34 cellular contexts compared by ENCODE assay signal in the genomic region with DNA sequence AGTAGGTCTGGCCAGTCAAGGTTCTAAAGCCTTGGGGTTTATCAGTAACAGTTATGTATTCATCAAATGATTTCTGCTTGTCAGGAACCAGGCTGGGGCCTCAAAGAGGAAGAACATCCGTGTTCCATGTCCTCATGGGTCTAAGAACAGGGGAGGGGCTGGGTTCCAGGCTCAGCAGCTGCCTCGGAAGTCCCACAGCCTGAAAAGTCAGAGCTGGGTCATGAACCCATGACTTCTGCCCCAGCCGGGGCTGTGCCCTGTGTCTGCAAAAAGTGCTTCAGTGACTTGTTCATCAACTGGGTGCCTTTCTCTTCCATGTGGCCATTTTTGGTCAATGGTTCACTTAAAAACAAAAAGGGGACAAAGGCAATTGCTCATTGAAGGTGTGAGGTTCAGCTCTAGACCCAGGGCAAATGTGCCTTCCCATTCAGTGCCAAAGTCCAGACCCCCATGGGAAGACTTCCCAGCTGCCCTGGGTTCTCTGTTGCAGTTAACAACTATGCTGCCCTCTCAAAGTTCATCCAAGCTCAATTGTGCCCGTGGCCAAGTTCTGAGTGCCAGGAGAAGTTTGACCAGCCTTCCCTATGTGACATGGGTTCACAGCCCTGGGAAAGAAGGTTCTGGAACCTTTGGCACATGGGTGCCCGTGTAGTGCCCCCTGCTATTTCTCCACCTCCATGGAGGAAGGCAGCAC. TPM values are rescaled to one million over a fixed set of nuclear protein-coding genes. Genes with fewer than 3 reads are reported as not detected.
A peak's percentile ranks its signal among the peaks of the same experiment; 100 is the strongest.
DNase-seq lines count a peak whose midpoint lies in the region; ATAC-seq, FAIRE-seq and TF ChIP-seq lines count a peak whose summit lies in the region.
"Had no signal": no experiment of that assay in that cellular context is flagged by ENCODE, and none has a peak within 500 bp of the region (broad histone marks: within the 10 kb centered on the region; RNA-seq: fewer than 3 reads in every experiment).

No MANE protein-coding gene starts in this region.

- H3K9me3 Mint-ChIP-seq in activated naive CD4-positive, alpha-beta T cell treated with anti-CD3 and anti-CD28 coated beads, Interleukin-2, amount 50 U/mL, for 24 hours = no peaks in the 10 kb centered on the region
- H3K9me3 Mint-ChIP-seq in activated naive CD4-positive, alpha-beta T cell treated with anti-CD3 and anti-CD28 coated beads, Interleukin-2, amount 50 U/mL, for 72 hours = no peaks in the 10 kb centered on the region
- H3K9me3 Mint-ChIP-seq in activated T-helper 1 cell treated with anti-CD3 and anti-CD28 coated beads, Interleukin-12 subunit alpha, Interleukin-12 subunit beta, Interleukin-2, Interleukin-4 antibody, amounts not matched to agents 30 ng/mL and 10 ng/mL and 1 ng/mL, durations not matched to agents 14 hours and 24 hours and 36 hours = no peaks in the 10 kb centered on the region
- H3K9me3 Mint-ChIP-seq: T-cell had no signal

- CTCF ChIA-PET in HepG2 (lab: Yijun Ruan, JAX; ENCODE audit: low intra/inter-chr PET ratio, low total read pairs) = no interaction called here

- H3K4me2 ChIP-seq in HepG2 (ENCODE audit: low read depth, low read length) = no peak overlapping the region

- TF ChIP-seq RAD21 in HepG2 (CRISPR knock-in tag; IDR thresholded peaks at IDR 0.05) = no peak

- WGBS in HepG2 (ENCODE audit: low lambda C conversion rate) = 8% methylated on average over 5 of the region's 5 CpGs

- H3K4me3 ChIP-seq in HepG2 (replicated peaks in 1 of 3; ENCODE audit: insufficient read depth in 1 of 3, low read depth in 2 of 3, low read length in 3 of 3) = no peak overlapping the region
- H3K4me3 ChIP-seq: esophagus muscularis mucosa, left ventricle myocardium inferior, Peyer's patch, right atrium auricular region, SJCRH30, spleen, thyroid gland, vagina had no signal

- ATAC-seq in activated naive CD4-positive, alpha-beta T cell treated with anti-CD3 and anti-CD28 coated beads, Interleukin-2, amount 50 U/mL, for 72 hours = no peak
- ATAC-seq in HepG2 = peak; percentile 10; the same call in 1 of the 3 replicates
- ATAC-seq in HG03442 (IDR thresholded peaks at IDR 0.05; ENCODE audit: unreplicated experiment) = no peak
- ATAC-seq: T-cell had no signal

- TF ChIP-seq CTCF in HepG2 (CRISPR knock-in tag; IDR thresholded peaks at IDR 0.05) = no peak

- no TSS peak for BruUV-seq in HepG2 (replicated peaks; lab: Mats Ljungman, UMichigan)

- DNase-seq in activated naive CD4-positive, alpha-beta T cell treated with anti-CD3 and anti-CD28 coated beads, Interleukin-2, amount 50 U/mL, for 72 hours (ENCODE audit: low spot score in 2 of 2) = no peak
- DNase-seq in RPMI8226 (peak; percentile 46), HepG2 (ENCODE audit: low spot score) (no peak), AG08395 (ENCODE audit: low spot score) (no peak)
- no peak for DNase-seq in activated T-helper 1 cell treated with anti-CD3 and anti-CD28 coated beads, Interleukin-12 subunit alpha, Interleukin-12 subunit beta, Interleukin-2, Interleukin-4 antibody, amounts not matched to agents 30 ng/mL and 10 ng/mL and 1 ng/mL, durations not matched to agents 14 hours and 24 hours and 36 hours (ENCODE audit: low spot score)
- DNase-seq: activated CD4-positive, alpha-beta T cell treated with anti-CD3 and anti-CD28 coated beads for 1 hour; activated gamma-delta T cell treated with Interleukin-2 at 50 U/mL for 16 hours; amniotic stem cell; brain microvascular endothelial cell; C1 segment of cervical spinal cord; Caco-2; foreskin fibroblast; islet precursor cell; left ventricle myocardium inferior; mesendoderm; NCI-H146; NCI-H774; Peyer's patch; SJCRH30; spleen; stimulated activated CD4-positive, alpha-beta T cell treated with anti-CD3 and anti-CD28 coated beads, Interleukin-2, amount 100 ng/mL, for 24 hours; stimulated activated CD8-positive, alpha-beta memory T cell treated with anti-CD3 and anti-CD28 coated beads, Interleukin-4, amount 100 ng/mL, for 48 hours; T-cell; thyroid gland had no signal

- peak; percentile 37 for FAIRE-seq in HepG2 (lab: Jason Lieb, UNC)
- FAIRE-seq: endometrium, G401.6, H54 had no signal

- no peaks in the 10 kb centered on the region for H3K9me3 ChIP-seq in HepG2 (ENCODE audit: low read length)
- H3K9me3 ChIP-seq: Caco-2, esophagus muscularis mucosa, left ventricle myocardium inferior, Peyer's patch, right atrium auricular region, SJCRH30, spleen, thyroid gland, vagina had no signal

- TF ChIP-seq POLR2A in HepG2 (IDR thresholded peaks at IDR 0.05; ENCODE audit: insufficient read depth in 1 of 2, low read depth in 2 of 2, low read length in 2 of 2) = no peak

- TF ChIP-seq EP300 in HepG2 (IDR thresholded peaks at IDR 0.05; ENCODE audit: low read depth in 2 of 2, low read length in 2 of 2) (no peak), HepG2 (CRISPR knock-in tag; IDR thresholded peaks at IDR 0.05; ENCODE audit: borderline replicate concordance) (no peak)

- H3K27ac Mint-ChIP-seq in activated naive CD4-positive, alpha-beta T cell treated with anti-CD3 and anti-CD28 coated beads, Interleukin-2, amount 50 U/mL, for 24 hours = peak overlapping the region; percentile 57
- no peak overlapping the region for H3K27ac Mint-ChIP-seq in activated naive CD4-positive, alpha-beta T cell treated with anti-CD3 and anti-CD28 coated beads, Interleukin-2, amount 50 U/mL, for 72 hours
- no peak overlapping the region for H3K27ac Mint-ChIP-seq in activated T-helper 1 cell treated with anti-CD3 and anti-CD28 coated beads, Interleukin-12 subunit alpha, Interleukin-12 subunit beta, Interleukin-2, Interleukin-4 antibody, amounts not matched to agents 30 ng/mL and 10 ng/mL and 1 ng/mL, durations not matched to agents 14 hours and 24 hours and 36 hours

- no peaks in the 10 kb centered on the region for H3K36me3 ChIP-seq in HepG2 (replicated peaks in 1 of 2; ENCODE audit: control insufficient read depth in 1 of 2, insufficient read depth in 2 of 2, low read length in 2 of 2)
- H3K36me3 ChIP-seq: brain microvascular endothelial cell, SJCRH30 had no signal

- H3K4me1 Mint-ChIP-seq in activated naive CD4-positive, alpha-beta T cell treated with anti-CD3 and anti-CD28 coated beads, Interleukin-2, amount 50 U/mL, for 24 hours = peaks cover 70% of the 10 kb centered on the region
- peaks cover 71% of the 10 kb centered on the region for H3K4me1 Mint-ChIP-seq in activated T-helper 1 cell treated with anti-CD3 and anti-CD28 coated beads, Interleukin-12 subunit alpha, Interleukin-12 subunit beta, Interleukin-2, Interleukin-4 antibody, amounts not matched to agents 30 ng/mL and 10 ng/mL and 1 ng/mL, durations not matched to agents 14 hours and 24 hours and 36 hours (ENCODE audit: low read depth)

- intact Hi-C loops in HepG2 (cut with micrococcal nuclease; ENCODE audit: unreplicated experiment) = loop anchor here (2.0 kb wide), 1 partner anchor 48 kb away; no protein-coding TSS in a partner anchor
- intact Hi-C loops in activated T-helper 1 cell treated with anti-CD3 and anti-CD28 coated beads, Interleukin-12 subunit alpha, Interleukin-12 subunit beta, Interleukin-2, Interleukin-4 antibody, amounts not matched to agents 30 ng/mL and 10 ng/mL and 1 ng/mL, durations not matched to agents 14 hours and 24 hours and 36 hours (cut with micrococcal nuclease) = no loop called here

- peaks cover 2 to 38% of the 10 kb centered on the region in 2 experiments; a peak in 3 of 5 replicates for H3K27me3 ChIP-seq in HepG2 (ENCODE audit: control insufficient read depth in 1 of 2, insufficient read depth in 2 of 2, low read length in 2 of 2)
- H3K27me3 ChIP-seq: Peyer's patch, right atrium auricular region, spleen, thyroid gland, vagina had no signal

- H3K79me2 ChIP-seq in HepG2 (ENCODE audit: insufficient read depth, low read length) = no peaks in the 10 kb centered on the region

- no peaks in the 10 kb centered on the region for H4K20me1 ChIP-seq in HepG2 (ENCODE audit: insufficient read depth, low read length)

- in situ Hi-C loops in HepG2 (cut with HindIII; ENCODE audit: extremely low pct_ligation_motif_present, low pct_unique_long_range_greater_than_20kb) = no loop called here

- no peak overlapping the region for H3K4me3 Mint-ChIP-seq in activated naive CD4-positive, alpha-beta T cell treated with anti-CD3 and anti-CD28 coated beads, Interleukin-2, amount 50 U/mL, for 24 hours
- H3K4me3 Mint-ChIP-seq in activated T-helper 1 cell treated with anti-CD3 and anti-CD28 coated beads, Interleukin-12 subunit alpha, Interleukin-12 subunit beta, Interleukin-2, Interleukin-4 antibody, amounts not matched to agents 30 ng/mL and 10 ng/mL and 1 ng/mL, durations not matched to agents 14 hours and 24 hours and 36 hours = no peak overlapping the region
- H3K4me3 Mint-ChIP-seq: T-cell had no signal

- no peak overlapping the region for H2AFZ ChIP-seq in HepG2 (ENCODE audit: low read length)

- no peak overlapping the region for H3K9ac ChIP-seq in HepG2 (ENCODE audit: insufficient read depth, low read depth, low read length)

- POLR2A ChIA-PET in HepG2 (lab: Yijun Ruan, JAX) = no interaction called here

- H3K27me3 Mint-ChIP-seq in activated naive CD4-positive, alpha-beta T cell treated with anti-CD3 and anti-CD28 coated beads, Interleukin-2, amount 50 U/mL, for 24 hours = no peaks in the 10 kb centered on the region
- H3K27me3 Mint-ChIP-seq in activated T-helper 1 cell treated with anti-CD3 and anti-CD28 coated beads, Interleukin-12 subunit alpha, Interleukin-12 subunit beta, Interleukin-2, Interleukin-4 antibody, amounts not matched to agents 30 ng/mL and 10 ng/mL and 1 ng/mL, durations not matched to agents 14 hours and 24 hours and 36 hours (ENCODE audit: insufficient read depth) = no peaks in the 10 kb centered on the region
- H3K27me3 Mint-ChIP-seq: T-cell had no signal

- H3K4me1 ChIP-seq in HepG2 (ENCODE audit: insufficient read depth, low read length) = peaks cover 16% of the 10 kb centered on the region
- H3K4me1 ChIP-seq: Caco-2, vagina had no signal

- H3K27ac ChIP-seq in HepG2 (ENCODE audit: extremely low read length, insufficient read depth, low read length) = no peak overlapping the region
- H3K27ac ChIP-seq: brain microvascular endothelial cell, esophagus muscularis mucosa, HL-60, left ventricle myocardium inferior, Peyer's patch, right atrium auricular region, SJCRH30, thyroid gland, vagina had no signal

- peaks cover 8% of the 10 kb centered on the region for H3K36me3 Mint-ChIP-seq in activated naive CD4-positive, alpha-beta T cell treated with anti-CD3 and anti-CD28 coated beads, Interleukin-2, amount 50 U/mL, for 24 hours
- peaks cover 0 to 10% of the 10 kb centered on the region in 2 donors for H3K36me3 Mint-ChIP-seq in activated naive CD4-positive, alpha-beta T cell treated with anti-CD3 and anti-CD28 coated beads, Interleukin-2, amount 50 U/mL, for 72 hours
- H3K36me3 Mint-ChIP-seq in activated T-helper 1 cell treated with anti-CD3 and anti-CD28 coated beads, Interleukin-12 subunit alpha, Interleukin-12 subunit beta, Interleukin-2, Interleukin-4 antibody, amounts not matched to agents 30 ng/mL and 10 ng/mL and 1 ng/mL, durations not matched to agents 14 hours and 24 hours and 36 hours (ENCODE audit: low read depth) = peaks cover 15% of the 10 kb centered on the region

RNA-seq across cellular contexts. Expression of a gene that starts 18.5 kb away (rescaled TPM):
- 10 to 100 TPM; 15.4 to 21.4 TPM for total RNA-seq in activated naive CD4-positive, alpha-beta T cell treated with anti-CD3 and anti-CD28 coated beads, Interleukin-2, amount 50 U/mL, for 72 hours
- total RNA-seq in HepG2 (2016; rRNA removed; fragmentation: Illumina TruSeq; extraction: Trizol) = 2.6 and 3.0 TPM in 2 replicates
- total RNA-seq in HepG2 (2016; cell fraction: cytosol; rRNA removed; fragmentation: Illumina TruSeq; extraction: Trizol; ENCODE audit: low read depth) = 0.88 and 1.4 TPM in 2 replicates
- 2.8 and 3.8 TPM in 2 replicates for total RNA-seq in HepG2 (2016; cell fraction: insoluble cytoplasmic fraction; rRNA removed; fragmentation: Illumina TruSeq; extraction: Trizol)
- 2.5 and 2.9 TPM in 2 replicates for total RNA-seq in HepG2 (2016; cell fraction: membrane; rRNA removed; fragmentation: Illumina TruSeq; extraction: Trizol)
- 2.6 and 4.3 TPM in 2 replicates for total RNA-seq in HepG2 (2016; cell fraction: nucleus; rRNA removed; fragmentation: Illumina TruSeq; extraction: Trizol)
- polyA plus RNA-seq in HepG2 (2011; rRNA removed) = 7.0 and 10.9 TPM in 2 replicates
- polyA plus RNA-seq in HepG2 (2011; cell fraction: cytosol; rRNA removed) = 4.9 and 5.8 TPM in 2 replicates
- 50.3 and 56.8 TPM in 2 replicates for polyA plus RNA-seq in HepG2 (2011; cell fraction: nucleus; rRNA removed)
- polyA plus RNA-seq in HepG2 (2012) = 11.8 and 15.7 TPM in 2 replicates
- 0.86 and 1.4 TPM in 2 replicates for polyA plus RNA-seq in HepG2 (2016; cell fraction: cytosol; fragmentation: Illumina TruSeq; extraction: Trizol; ENCODE audit: low read depth)
- 2.8 and 3.9 TPM in 2 replicates for polyA plus RNA-seq in HepG2 (2016; cell fraction: insoluble cytoplasmic fraction; fragmentation: Illumina TruSeq; extraction: Trizol; ENCODE audit: low read depth)
- 1.6 and 2.8 TPM in 2 replicates for polyA plus RNA-seq in HepG2 (2016; cell fraction: membrane; fragmentation: Illumina TruSeq; extraction: Trizol; ENCODE audit: low read depth)
- 17.9 and 18.3 TPM in 2 replicates for polyA plus RNA-seq in HepG2 (2016; cell fraction: nucleus; fragmentation: Illumina TruSeq; extraction: Trizol; ENCODE audit: insufficient read depth, low read depth)
- polyA minus RNA-seq in HepG2 (2011; rRNA and poly(A)+ RNA removed; ENCODE audit: low replicate concordance) = 0.16 and 7.4 TPM in 2 replicates
- polyA minus RNA-seq in HepG2 (2011; cell fraction: cytosol; rRNA and poly(A)+ RNA removed) = 1.8 and 5.3 TPM in 2 replicates
- 4.2 and 6.6 TPM in 2 replicates for polyA minus RNA-seq in HepG2 (2011; cell fraction: nucleus; rRNA and poly(A)+ RNA removed)
- total RNA-seq in activated T-helper 1 cell treated with anti-CD3 and anti-CD28 coated beads, Interleukin-12 subunit alpha, Interleukin-12 subunit beta, Interleukin-2, Interleukin-4 antibody, amounts not matched to agents 30 ng/mL and 10 ng/mL and 1 ng/mL, durations not matched to agents 14 hours and 24 hours and 36 hours = 11.6 and 12.4 TPM in 2 replicates

RNA-seq across cellular contexts. Expression of a gene that starts 20.6 kb away (rescaled TPM):
- total RNA-seq in activated naive CD4-positive, alpha-beta T cell treated with anti-CD3 and anti-CD28 coated beads, Interleukin-2, amount 50 U/mL, for 72 hours = 10 to 100 TPM; 39.6 to 73.5 TPM
- total RNA-seq in HepG2 (2016; rRNA removed; fragmentation: Illumina TruSeq; extraction: Trizol) = not detected in 2 replicates
- total RNA-seq in HepG2 (2016; cell fraction: cytosol; rRNA removed; fragmentation: Illumina TruSeq; extraction: Trizol; ENCODE audit: low read depth) = not detected in 2 replicates
- not detected in 2 replicates for total RNA-seq in HepG2 (2016; cell fraction: insoluble cytoplasmic fraction; rRNA removed; fragmentation: Illumina TruSeq; extraction: Trizol)
- not detected in 2 replicates for total RNA-seq in HepG2 (2016; cell fraction: membrane; rRNA removed; fragmentation: Illumina TruSeq; extraction: Trizol)
- total RNA-seq in HepG2 (2016; cell fraction: nucleus; rRNA removed; fragmentation: Illumina TruSeq; extraction: Trizol) = not detected in 2 replicates
- polyA plus RNA-seq in HepG2 (2011; rRNA removed) = not detected in 2 replicates
- polyA plus RNA-seq in HepG2 (2011; cell fraction: cytosol; rRNA removed) = not detected in 2 replicates
- polyA plus RNA-seq in HepG2 (2011; cell fraction: nucleus; rRNA removed) = 0.08 TPM in 1 of 2 replicates, not detected in the other
- not detected in 2 replicates for polyA plus RNA-seq in HepG2 (2012)
- polyA plus RNA-seq in HepG2 (2016; cell fraction: cytosol; fragmentation: Illumina TruSeq; extraction: Trizol; ENCODE audit: low read depth) = not detected in 2 replicates
- polyA plus RNA-seq in HepG2 (2016; cell fraction: insoluble cytoplasmic fraction; fragmentation: Illumina TruSeq; extraction: Trizol; ENCODE audit: low read depth) = not detected in 2 replicates
- polyA plus RNA-seq in HepG2 (2016; cell fraction: membrane; fragmentation: Illumina TruSeq; extraction: Trizol; ENCODE audit: low read depth) = not detected in 2 replicates
- polyA plus RNA-seq in HepG2 (2016; cell fraction: nucleus; fragmentation: Illumina TruSeq; extraction: Trizol; ENCODE audit: insufficient read depth, low read depth) = not detected in 2 replicates
- polyA minus RNA-seq in HepG2 (2011; rRNA and poly(A)+ RNA removed; ENCODE audit: low replicate concordance) = not detected in 2 replicates
- polyA minus RNA-seq in HepG2 (2011; cell fraction: cytosol; rRNA and poly(A)+ RNA removed) = not detected in 2 replicates
- not detected in 2 replicates for polyA minus RNA-seq in HepG2 (2011; cell fraction: nucleus; rRNA and poly(A)+ RNA removed)
- 89.8 and 90.8 TPM in 2 replicates for total RNA-seq in activated T-helper 1 cell treated with anti-CD3 and anti-CD28 coated beads, Interleukin-12 subunit alpha, Interleukin-12 subunit beta, Interleukin-2, Interleukin-4 antibody, amounts not matched to agents 30 ng/mL and 10 ng/mL and 1 ng/mL, durations not matched to agents 14 hours and 24 hours and 36 hours
- total RNA-seq: Caco-2, dermis microvascular lymphatic vessel endothelial cell, SJCRH30 had no signal

Comparison
In these comparisons a context has a peak if more than half of its experiments do, and no peak if none do; other contexts are left out.
1. RNA of a gene that starts 20.6 kb away (total RNA-seq): 89.8 to 90.8 TPM in activated T-helper 1 cell treated with anti-CD3 and anti-CD28 coated beads, Interleukin-12 subunit alpha, Interleukin-12 subunit beta, Interleukin-2, Interleukin-4 antibody, amounts not matched to agents 30 ng/mL and 10 ng/mL and 1 ng/mL, durations not matched to agents 14 hours and 24 hours and 36 hours and 39.6 to 73.5 TPM in activated naive CD4-positive, alpha-beta T cell treated with anti-CD3 and anti-CD28 coated beads, Interleukin-2, amount 50 U/mL, for 72 hours; not detected in HepG2; every median in the first group is over 10 times any median in the second.